ENCODE assay signal across 1 cellular context in the genomic region with DNA sequence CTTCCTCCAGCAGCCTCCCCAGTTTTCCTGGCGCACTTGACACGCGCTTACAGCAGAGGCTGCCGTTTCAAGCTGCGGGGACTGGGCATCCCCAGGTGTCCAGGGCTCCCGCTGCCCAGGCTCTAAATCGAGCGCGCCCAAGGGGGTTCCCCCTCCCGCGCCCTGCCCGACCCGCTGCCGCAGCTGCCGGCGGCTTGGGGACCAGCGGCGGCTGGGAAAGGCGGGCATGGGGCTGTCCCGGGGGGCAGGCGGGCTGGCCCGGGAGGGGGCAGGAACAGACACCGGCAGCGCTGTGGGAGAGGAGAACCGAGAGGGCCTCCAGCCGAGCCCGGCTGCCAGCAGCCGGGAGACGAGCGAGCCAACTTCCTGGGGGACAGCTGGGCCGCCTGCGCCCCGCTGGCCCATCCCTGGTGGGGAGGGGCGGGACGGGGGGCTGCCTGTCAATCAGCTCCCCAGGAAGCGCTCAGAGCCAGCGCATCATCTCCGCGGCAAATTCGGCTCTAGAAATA.
A peak's percentile ranks its signal among the peaks of the same experiment; 100 is the strongest.
TF ChIP-seq lines count a peak whose summit lies in the region.

No MANE protein-coding gene starts in this region.

TF ChIP-seq in GM12878, 131 proteins besides CTCF, POLR2A, EP300 and RAD21:
- TF ChIP-seq PKNOX1 (IDR thresholded peaks at IDR 0.05) (peak; percentile 74), SIX5 (IDR thresholded peaks at IDR 0.05; ENCODE audit: low read depth, low read length, severe bottlenecking) (no peak), ZNF217 (IDR thresholded peaks at IDR 0.05) (no peak), POU2F2 (IDR thresholded peaks at IDR 0.05; ENCODE audit: borderline replicate concordance, low read depth, low read length) (no peak), SIN3A (IDR thresholded peaks at IDR 0.05; ENCODE audit: low read depth, low read length) (no peak), BMI1 (IDR thresholded peaks at IDR 0.05; ENCODE audit: borderline replicate concordance) (no peak)
